ENCODE assay signal across 21 cellular contexts in the genomic region with DNA sequence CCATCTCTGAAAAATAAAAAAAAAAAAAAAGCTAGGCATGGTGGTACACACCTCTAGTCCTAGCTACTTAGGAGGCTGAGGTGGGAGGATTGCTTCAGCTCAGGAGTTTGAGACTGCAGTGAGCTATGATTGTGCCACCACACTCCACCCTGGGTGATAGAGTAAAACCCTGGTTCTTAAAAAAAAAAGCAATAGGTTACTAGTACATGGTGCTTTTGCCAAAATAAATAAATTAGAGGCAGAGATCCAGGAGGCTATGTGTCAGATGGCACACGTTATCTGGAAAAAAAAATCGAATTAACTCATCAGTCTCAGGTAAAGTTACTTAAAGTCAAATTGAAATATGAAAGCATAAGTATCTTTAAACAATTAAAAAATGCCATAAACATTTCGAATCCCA.
"Had no signal": no experiment of that assay in that cellular context is flagged by ENCODE, and none has a peak within 500 bp of the region (broad histone marks: within the 10 kb centered on the region; RNA-seq: fewer than 3 reads in every experiment).

No MANE protein-coding gene starts in this region.

- H3K36me3 ChIP-seq: colonic mucosa, esophagus muscularis mucosa, gastroesophageal sphincter, heart left ventricle, left ventricle myocardium inferior, lower lobe of right lung had no signal

- H3K27me3 Mint-ChIP-seq: dendritic cell treated with granulocyte-macrophage colony-stimulating factor and Interleukin-4, amounts not matched to agents 40 ng/mL and 50 ng/mL, for 4 days had no signal

- H3K4me1 Mint-ChIP-seq: immature natural killer cell, mesothelial cell of epicardium, naive B cell had no signal

- H3K27ac Mint-ChIP-seq: dendritic cell treated with granulocyte-macrophage colony-stimulating factor and Interleukin-4, amounts not matched to agents 40 ng/mL and 50 ng/mL, for 4 days; immature natural killer cell; mesothelial cell of epicardium; naive B cell had no signal

- H3K36me3 Mint-ChIP-seq: immature natural killer cell, mesothelial cell of epicardium, naive B cell had no signal

- H3K27me3 ChIP-seq: colonic mucosa, esophagus muscularis mucosa, foreskin keratinocyte, gastroesophageal sphincter, heart left ventricle, hepatocyte had no signal

- H3K4me3 Mint-ChIP-seq: dendritic cell treated with granulocyte-macrophage colony-stimulating factor and Interleukin-4, amounts not matched to agents 40 ng/mL and 50 ng/mL, for 4 days; immature natural killer cell; mesothelial cell of epicardium had no signal

- H3K4me1 ChIP-seq: colonic mucosa, esophagus muscularis mucosa, foreskin keratinocyte, gastroesophageal sphincter, heart left ventricle, left ventricle myocardium inferior, lower lobe of right lung had no signal

- H3K27ac ChIP-seq: colonic mucosa, esophagus muscularis mucosa, foreskin keratinocyte, gastroesophageal sphincter, heart left ventricle, hepatocyte, left ventricle myocardium inferior, lower lobe of right lung had no signal

- H3K9me3 ChIP-seq: colonic mucosa, esophagus muscularis mucosa, gastroesophageal sphincter, heart left ventricle, left ventricle myocardium inferior, lower lobe of right lung, mucosa of descending colon had no signal

- H3K9me3 Mint-ChIP-seq: mesothelial cell of epicardium had no signal

- H3K4me3 ChIP-seq: colonic mucosa, esophagus muscularis mucosa, gastroesophageal sphincter, heart left ventricle, hepatocyte, left ventricle myocardium inferior, lower lobe of right lung, mucosa of descending colon had no signal

- ATAC-seq: foreskin keratinocyte, gastroesophageal sphincter, heart left ventricle, left cardiac atrium, lower lobe of right lung, mucosa of descending colon had no signal

- DNase-seq: colonic mucosa; cortex of kidney; effector memory CD4-positive, alpha-beta T cell; foreskin keratinocyte; heart left ventricle; hypothalamus; immature natural killer cell; islet precursor cell; kidney; kidney glomerular epithelial cell; left cardiac atrium; left ventricle myocardium inferior; lower lobe of right lung; mesenchymal stem cell; mucosa of descending colon; naive B cell had no signal
